ENCODE assay signal across 11 cellular contexts in genomic region chr3:1087066-1087555, GRCh38. TPM values are rescaled to one million over a fixed set of nuclear protein-coding genes. Genes with fewer than 3 reads are reported as not detected.
DNase-seq lines count a peak whose midpoint lies in the region; ATAC-seq, FAIRE-seq and TF ChIP-seq lines count a peak whose summit lies in the region.
"Had no signal": no experiment of that assay in that cellular context is flagged by ENCODE, and none has a peak within 500 bp of the region (broad histone marks: within the 10 kb centered on the region; RNA-seq: fewer than 3 reads in every experiment).

No MANE protein-coding gene starts in this region.

- no peak for ATAC-seq in GM21786 (IDR thresholded peaks at IDR 0.05; ENCODE audit: unreplicated experiment)
- no peak for ATAC-seq in HG03135 (IDR thresholded peaks at IDR 0.05; ENCODE audit: unreplicated experiment)

- peak; percentile 91 for FAIRE-seq in H54 (lab: Jason Lieb, UNC)

- no peak for TF ChIP-seq POLR2A in H54 (IDR thresholded peaks at IDR 0.05; ENCODE audit: low read depth, low read length)

- CTCF ChIA-PET in RWPE1 (lab: Yijun Ruan, JAX): interaction anchor here (0.6 to 0.8 kb wide), 2 partner anchors 282 to 1677 kb away, joined by 5 to 7 read pairs; no protein-coding TSS in a partner anchor

- peak; percentile 19 for DNase-seq in H54 (ENCODE audit: insufficient read length, low spot score)
- DNase-seq in RWPE1 (ENCODE audit: low spot score): peak; percentile 0
- peak; percentile 96 for DNase-seq in fibroblast of the conjunctiva (ENCODE audit: low read depth)
- peak; percentile 85 for DNase-seq in posterior vena cava (ENCODE audit: low spot score)
- no peak for DNase-seq in T-helper 2 cell
- no peak for DNase-seq in stimulated activated CD4-positive, alpha-beta T cell treated with anti-CD3 and anti-CD28 coated beads, Interleukin-4, amount 100 ng/mL, for 1 hour
- DNase-seq: activated CD4-positive, alpha-beta T cell treated with anti-CD3 and anti-CD28 coated beads, Interleukin-2, amount 50 U/mL, for 1 hour; effector CD8-positive, alpha-beta T cell had no signal

- intact Hi-C loops in posterior vena cava (cut with DNase I): no loop called here

- POLR2A ChIA-PET in RWPE1 (lab: Yijun Ruan, JAX; ENCODE audit: low non-redundant PET): no interaction called here

- H3K27ac ChIP-seq in RWPE1: no peak overlapping the region
- H3K27ac ChIP-seq: tibial nerve had no signal

- no peak for TF ChIP-seq CTCF in RWPE1 (conservative IDR thresholded peaks at IDR 0.05; ENCODE audit: low read depth)

RNA-seq across cellular contexts. Expression of gene CNTN6, which starts 5.7 kb away (rescaled TPM):
- 10 to 100 TPM in 1 of 2 donors, 1 to 10 TPM in 1; 2.1 to 11.2 TPM for total RNA-seq in posterior vena cava

Comparison
In these comparisons a context has a peak if more than half of its experiments do, and no peak if none do; other contexts are left out.
1. DNase-seq: peak in H54 (single experiment), RWPE1 (single experiment), fibroblast of the conjunctiva (single experiment) and posterior vena cava (single experiment); none in T-helper 2 cell (0 of 5) and stimulated activated CD4-positive, alpha-beta T cell treated with anti-CD3 and anti-CD28 coated beads, Interleukin-4, amount 100 ng/mL, for 1 hour (single experiment).